In genomic region chrX:3345281-3346081, GRCh38 we compare ENCODE assay signal across 9 cellular contexts.
DNase-seq lines count a peak whose midpoint lies in the region; TF ChIP-seq lines count a peak whose summit lies in the region.
"Had no signal": no experiment of that assay in that cellular context is flagged by ENCODE, and none has a peak within 500 bp of the region (broad histone marks: within the 10 kb centered on the region; RNA-seq: fewer than 3 reads in every experiment).

No MANE protein-coding gene starts in this region.

- TF ChIP-seq CTCF in HFF-Myc (IDR thresholded peaks at IDR 0.05; ENCODE audit: low read depth, low read length, missing control alignments) (no peak), choroid plexus epithelial cell (conservative IDR thresholded peaks at IDR 0.05; ENCODE audit: low read depth, low read length) (no peak), GM13977 (IDR thresholded peaks at IDR 0.05; ENCODE audit: extremely low read depth, insufficient read depth, missing control alignments) (no peak)

- DNase-seq in HFF-Myc (ENCODE audit: extremely low read depth, low read depth) = no peak
- peak; percentile 57 for DNase-seq in choroid plexus epithelial cell (ENCODE audit: low read depth)
- peak; percentile 73 for DNase-seq in left kidney (ENCODE audit: low read depth, low spot score)
- DNase-seq in stromal cell of bone marrow (ENCODE audit: low read depth) = peak; percentile 10
- no peak for DNase-seq in stimulated activated CD4-positive, alpha-beta T cell treated with anti-CD3 and anti-CD28 coated beads, Interleukin-2, amount 100 ng/mL, for 24 hours
- no peak for DNase-seq in DMS53 (lab: John Stamatoyannopoulos, UW)
- no peak for DNase-seq in activated naive CD4-positive, alpha-beta T cell treated with Interleukin-2 at 50 U/mL for 16 hours
- no peak for DNase-seq in GM13977 (ENCODE audit: low spot score)
- DNase-seq: activated B cell treated with CpG ODN at 0.5 μM for 24 hours had no signal

- H3K4me3 ChIP-seq in HFF-Myc (replicated peaks; ENCODE audit: low read depth, low read length) (peak overlapping the region; percentile 56), choroid plexus epithelial cell (ENCODE audit: low read depth, low read length) (peak overlapping the region; percentile 48)

- in situ Hi-C loops in GM13977 (cut with MboI; ENCODE audit: low pct_unique_long_range_greater_than_20kb, low sequenced_read_pairs, unreplicated experiment) = no loop called here

Comparison
In these comparisons a context has a peak if more than half of its experiments do, and no peak if none do; other contexts are left out.
1. DNase-seq: peak in choroid plexus epithelial cell (single experiment), left kidney (single experiment) and stromal cell of bone marrow (single experiment); none in HFF-Myc (single experiment), stimulated activated CD4-positive, alpha-beta T cell treated with anti-CD3 and anti-CD28 coated beads, Interleukin-2, amount 100 ng/mL, for 24 hours (0 of 2), DMS53 (single experiment), activated naive CD4-positive, alpha-beta T cell treated with Interleukin-2 at 50 U/mL for 16 hours (single experiment) and GM13977 (single experiment).